11 cellular contexts compared by ENCODE assay signal in genomic region chr6:154653385-154653784, GRCh38.
DNase-seq lines count a peak whose midpoint lies in the region; TF ChIP-seq lines count a peak whose summit lies in the region.
"Had no signal": no experiment of that assay in that cellular context is flagged by ENCODE, and none has a peak within 500 bp of the region (broad histone marks: within the 10 kb centered on the region; RNA-seq: fewer than 3 reads in every experiment).

No MANE protein-coding gene starts in this region.

- peaks cover 16 to 35% (median 28%) of the 10 kb centered on the region in 10 experiments for H3K4me1 ChIP-seq in BLaER1 treated with 17β-estradiol and CSF1 and Interleukin-3, amounts not matched to agents 10 nM and 100 nM

- H3K4me3 ChIP-seq in BLaER1 treated with 17β-estradiol and CSF1 and Interleukin-3, amounts not matched to agents 10 nM and 100 nM = peak overlapping the region in 1 of 10 experiments; percentile 22; a peak in 2 of 20 replicates
- no peak overlapping the region for H3K4me3 ChIP-seq in fibroblast of pulmonary artery (replicated peaks; ENCODE audit: low read depth, low read length)

- peaks cover 7 to 22% (median 16%) of the 10 kb centered on the region in 11 experiments; a peak in 20 of 22 replicates for H3K9me3 ChIP-seq in BLaER1 treated with 17β-estradiol and CSF1 and Interleukin-3, amounts not matched to agents 10 nM and 100 nM (replicated peaks in 1 of 11)

- peaks cover 24% of the 10 kb centered on the region for H3K4me1 Mint-ChIP-seq in osteocyte (ENCODE audit: unreplicated experiment)
- no peaks in the 10 kb centered on the region for H3K4me1 Mint-ChIP-seq in T-helper 2 cell treated with Interferon-gamma antibody and Interleukin-4, amounts not matched to agents 5 μg/mL and 100 μg/mL, for 36 hours (ENCODE audit: low read depth)

- no peaks in the 10 kb centered on the region for H3K27me3 ChIP-seq in BLaER1 treated with 17β-estradiol and CSF1 and Interleukin-3, amounts not matched to agents 10 nM and 100 nM

- peak overlapping the region in 1 of 11 experiments; percentile 23; a peak in 1 of 22 replicates for H3K27ac ChIP-seq in BLaER1 treated with 17β-estradiol and CSF1 and Interleukin-3, amounts not matched to agents 10 nM and 100 nM

- peak; percentile 8 for DNase-seq in amniotic epithelial cell (ENCODE audit: low read depth)
- peak; percentile 57 for DNase-seq in fibroblast of pulmonary artery (ENCODE audit: low read depth)
- DNase-seq in osteocyte (ENCODE audit: extremely low spot score, unreplicated experiment) = no peak
- DNase-seq in NCI-H446 (lab: John Stamatoyannopoulos, UW) = no peak
- DNase-seq in globus pallidus (ENCODE audit: low spot score) = no peak
- no peak for DNase-seq in NCI-H1048 (lab: John Stamatoyannopoulos, UW)
- DNase-seq in T-helper 2 cell treated with Interferon-gamma antibody and Interleukin-4, amounts not matched to agents 5 μg/mL and 100 μg/mL, for 36 hours (ENCODE audit: low spot score) = no peak
- DNase-seq: activated T-cell treated with anti-CD3 and anti-CD28 coated beads for 4 hours, DND-41, NCI-H1105 had no signal

- no peak overlapping the region for H3K9ac ChIP-seq in BLaER1 treated with 17β-estradiol and CSF1 and Interleukin-3, amounts not matched to agents 10 nM and 100 nM

- H3K27ac Mint-ChIP-seq in osteocyte (ENCODE audit: unreplicated experiment) = peak overlapping the region; percentile 77
- H3K27ac Mint-ChIP-seq in T-helper 2 cell treated with Interferon-gamma antibody and Interleukin-4, amounts not matched to agents 5 μg/mL and 100 μg/mL, for 36 hours = no peak overlapping the region

- TF ChIP-seq CTCF in fibroblast of pulmonary artery (IDR thresholded peaks at IDR 0.05; ENCODE audit: low read length, missing control alignments) (no peak), osteocyte (IDR thresholded peaks at IDR 0.05) (no peak)

- no peaks in the 10 kb centered on the region for H4K20me1 ChIP-seq in BLaER1 treated with 17β-estradiol and CSF1 and Interleukin-3, amounts not matched to agents 10 nM and 100 nM

- H3K36me3 ChIP-seq in BLaER1 treated with 17β-estradiol and CSF1 and Interleukin-3, amounts not matched to agents 10 nM and 100 nM = no peaks in the 10 kb centered on the region

- H3K9me3 Mint-ChIP-seq in osteocyte (ENCODE audit: unreplicated experiment) = no peaks in the 10 kb centered on the region
- H3K9me3 Mint-ChIP-seq in T-helper 2 cell treated with Interferon-gamma antibody and Interleukin-4, amounts not matched to agents 5 μg/mL and 100 μg/mL, for 36 hours = no peaks in the 10 kb centered on the region

- no peaks in the 10 kb centered on the region for H3K27me3 Mint-ChIP-seq in osteocyte (ENCODE audit: unreplicated experiment)
- peaks cover 3% of the 10 kb centered on the region for H3K27me3 Mint-ChIP-seq in T-helper 2 cell treated with Interferon-gamma antibody and Interleukin-4, amounts not matched to agents 5 μg/mL and 100 μg/mL, for 36 hours (ENCODE audit: low read depth)

- H3K36me3 Mint-ChIP-seq in osteocyte (ENCODE audit: unreplicated experiment) = no peaks in the 10 kb centered on the region
- no peaks in the 10 kb centered on the region for H3K36me3 Mint-ChIP-seq in T-helper 2 cell treated with Interferon-gamma antibody and Interleukin-4, amounts not matched to agents 5 μg/mL and 100 μg/mL, for 36 hours (ENCODE audit: low read depth)

- peak overlapping the region; percentile 30 for H3K4me3 Mint-ChIP-seq in osteocyte (ENCODE audit: unreplicated experiment)
- no peak overlapping the region for H3K4me3 Mint-ChIP-seq in T-helper 2 cell treated with Interferon-gamma antibody and Interleukin-4, amounts not matched to agents 5 μg/mL and 100 μg/mL, for 36 hours

- peak overlapping the region in 8 of 11 experiments; percentile 10 to 76 (median 56); a peak in 14 of 22 replicates for H3K4me2 ChIP-seq in BLaER1 treated with 17β-estradiol and CSF1 and Interleukin-3, amounts not matched to agents 10 nM and 100 nM

Comparison
In these comparisons a context has a peak if more than half of its experiments do, and no peak if none do; other contexts are left out.
1. DNase-seq: peak in amniotic epithelial cell (single experiment) and fibroblast of pulmonary artery (single experiment); none in osteocyte (single experiment), NCI-H446 (0 of 2), globus pallidus (single experiment), NCI-H1048 (single experiment) and T-helper 2 cell treated with Interferon-gamma antibody and Interleukin-4, amounts not matched to agents 5 μg/mL and 100 μg/mL, for 36 hours (single experiment).